ENCODE assay signal across 1 cellular context in genomic region chr1:155673003-155673402, GRCh38.
TF ChIP-seq lines count a peak whose summit lies in the region.

No MANE protein-coding gene starts in this region.

TF ChIP-seq in K562, 482 proteins besides CTCF, POLR2A, EP300 and RAD21:
- TF ChIP-seq ZNF316 (IDR thresholded peaks at IDR 0.05) (peak; percentile 62), GMEB1 (CRISPR knock-in tag; IDR thresholded peaks at IDR 0.05) (no peak), C11orf30 (IDR thresholded peaks at IDR 0.05; ENCODE audit: low read depth) (peak; percentile 62; the same call in 1 of the 2 replicates)
